In the genomic region with DNA sequence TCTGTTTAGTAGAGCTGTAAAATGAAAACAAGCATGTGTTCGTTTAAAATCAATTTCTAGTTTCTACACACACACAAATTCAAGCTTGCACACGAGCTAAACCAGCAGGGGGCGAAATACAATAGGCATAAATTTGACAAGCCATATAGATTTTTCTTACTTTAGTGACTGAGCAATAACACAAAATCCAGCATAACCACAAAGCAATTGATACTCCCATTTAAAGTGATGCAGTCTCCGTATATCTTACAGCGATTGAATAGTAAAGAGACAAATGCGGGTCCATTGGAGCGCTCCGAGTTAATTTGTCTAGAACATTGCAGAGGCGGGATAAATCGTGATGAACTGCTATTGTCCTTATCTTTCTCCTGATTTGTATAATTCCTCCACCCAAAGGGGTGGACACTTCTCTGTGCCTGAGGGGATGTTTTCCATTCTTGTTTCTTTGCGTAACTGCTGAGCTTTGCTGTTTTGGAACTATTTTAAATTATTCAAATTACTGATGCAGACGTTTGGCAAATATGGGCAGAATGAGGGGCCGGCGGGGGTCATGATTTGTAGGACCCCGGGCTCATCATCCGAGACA, we compare ENCODE assay signal across 1 cellular context.
TF ChIP-seq lines count a peak whose summit lies in the region.

No MANE protein-coding gene starts in this region.

TF ChIP-seq in neural cell, 6 proteins besides CTCF, POLR2A, EP300 and RAD21 (continued from another document):
- no peak for TF ChIP-seq MXI1 (conservative IDR thresholded peaks at IDR 0.05; ENCODE audit: poor library complexity, severe bottlenecking)
- TF ChIP-seq, protein P1, sequence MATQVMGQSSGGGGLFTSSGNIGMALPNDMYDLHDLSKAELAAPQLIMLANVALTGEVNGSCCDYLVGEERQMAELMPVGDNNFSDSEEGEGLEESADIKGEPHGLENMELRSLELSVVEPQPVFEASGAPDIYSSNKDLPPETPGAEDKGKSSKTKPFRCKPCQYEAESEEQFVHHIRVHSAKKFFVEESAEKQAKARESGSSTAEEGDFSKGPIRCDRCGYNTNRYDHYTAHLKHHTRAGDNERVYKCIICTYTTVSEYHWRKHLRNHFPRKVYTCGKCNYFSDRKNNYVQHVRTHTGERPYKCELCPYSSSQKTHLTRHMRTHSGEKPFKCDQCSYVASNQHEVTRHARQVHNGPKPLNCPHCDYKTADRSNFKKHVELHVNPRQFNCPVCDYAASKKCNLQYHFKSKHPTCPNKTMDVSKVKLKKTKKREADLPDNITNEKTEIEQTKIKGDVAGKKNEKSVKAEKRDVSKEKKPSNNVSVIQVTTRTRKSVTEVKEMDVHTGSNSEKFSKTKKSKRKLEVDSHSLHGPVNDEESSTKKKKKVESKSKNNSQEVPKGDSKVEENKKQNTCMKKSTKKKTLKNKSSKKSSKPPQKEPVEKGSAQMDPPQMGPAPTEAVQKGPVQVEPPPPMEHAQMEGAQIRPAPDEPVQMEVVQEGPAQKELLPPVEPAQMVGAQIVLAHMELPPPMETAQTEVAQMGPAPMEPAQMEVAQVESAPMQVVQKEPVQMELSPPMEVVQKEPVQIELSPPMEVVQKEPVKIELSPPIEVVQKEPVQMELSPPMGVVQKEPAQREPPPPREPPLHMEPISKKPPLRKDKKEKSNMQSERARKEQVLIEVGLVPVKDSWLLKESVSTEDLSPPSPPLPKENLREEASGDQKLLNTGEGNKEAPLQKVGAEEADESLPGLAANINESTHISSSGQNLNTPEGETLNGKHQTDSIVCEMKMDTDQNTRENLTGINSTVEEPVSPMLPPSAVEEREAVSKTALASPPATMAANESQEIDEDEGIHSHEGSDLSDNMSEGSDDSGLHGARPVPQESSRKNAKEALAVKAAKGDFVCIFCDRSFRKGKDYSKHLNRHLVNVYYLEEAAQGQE (IDR thresholded peaks at IDR 0.05; ENCODE audit: borderline replicate concordance), result peak; percentile 32
